7 cellular contexts compared by ENCODE assay signal in genomic region chr6:142819603-142820335, GRCh38.
DNase-seq lines count a peak whose midpoint lies in the region; ATAC-seq and FAIRE-seq lines count a peak whose summit lies in the region.

No MANE protein-coding gene starts in this region.

- DNase-seq in NCI-H2196 treated with DMSO at 0.1 percent for 48 hours (lab: John Stamatoyannopoulos, UW; ENCODE audit: unreplicated experiment): peak; percentile 34
- DNase-seq in activated naive CD4-positive, alpha-beta T cell treated with anti-CD3 and anti-CD28 coated beads for 36 hours: peak; percentile 65
- peak; percentile 28 to 30 for DNase-seq in stimulated activated CD8-positive, alpha-beta memory T cell treated with anti-CD3 and anti-CD28 coated beads, Interleukin-15, amount 100 ng/mL, for 4 hours (ENCODE audit: low read depth in 2 of 2)
- DNase-seq in NCI-H1436 (lab: John Stamatoyannopoulos, UW): no peak

- no peaks in the 10 kb centered on the region for H3K27me3 Mint-ChIP-seq in activated naive CD4-positive, alpha-beta T cell treated with anti-CD3 and anti-CD28 coated beads for 36 hours (ENCODE audit: low read depth)

- H3K27ac Mint-ChIP-seq in activated naive CD4-positive, alpha-beta T cell treated with anti-CD3 and anti-CD28 coated beads for 36 hours: peak overlapping the region; percentile 94

- peak overlapping the region; percentile 79 for H3K4me3 Mint-ChIP-seq in activated naive CD4-positive, alpha-beta T cell treated with anti-CD3 and anti-CD28 coated beads for 36 hours

- H3K4me1 Mint-ChIP-seq in activated naive CD4-positive, alpha-beta T cell treated with anti-CD3 and anti-CD28 coated beads for 36 hours (ENCODE audit: low read depth): peaks cover 83% of the 10 kb centered on the region

- peaks cover 26% of the 10 kb centered on the region for H3K36me3 Mint-ChIP-seq in activated naive CD4-positive, alpha-beta T cell treated with anti-CD3 and anti-CD28 coated beads for 36 hours (ENCODE audit: low read depth)

- peak; percentile 30 for FAIRE-seq in islet of Langerhans (lab: Jason Lieb, UNC)

- H3K9me3 Mint-ChIP-seq in activated naive CD4-positive, alpha-beta T cell treated with anti-CD3 and anti-CD28 coated beads for 36 hours: no peaks in the 10 kb centered on the region

- CTCF ChIA-PET in activated naive CD4-positive, alpha-beta T cell treated with anti-CD3 and anti-CD28 coated beads for 36 hours (lab: Charles Lee): interaction anchor here (0.5 to 2.3 kb wide), 15 partner anchors 10 to 186 kb away, joined by 3 to 11 read pairs (median 4); no protein-coding TSS in a partner anchor

- ATAC-seq in GM18511 (IDR thresholded peaks at IDR 0.05; ENCODE audit: unreplicated experiment): peak; percentile 69
- ATAC-seq in HG02642 (IDR thresholded peaks at IDR 0.05; ENCODE audit: poor library complexity, unreplicated experiment): peak; percentile 70

- intact Hi-C loops in activated naive CD4-positive, alpha-beta T cell treated with anti-CD3 and anti-CD28 coated beads for 36 hours (cut with micrococcal nuclease): loop anchor here (1.0 to 5.0 kb wide), 6 partner anchors 8 to 318 kb away; no protein-coding TSS in a partner anchor
